In the genomic region with DNA sequence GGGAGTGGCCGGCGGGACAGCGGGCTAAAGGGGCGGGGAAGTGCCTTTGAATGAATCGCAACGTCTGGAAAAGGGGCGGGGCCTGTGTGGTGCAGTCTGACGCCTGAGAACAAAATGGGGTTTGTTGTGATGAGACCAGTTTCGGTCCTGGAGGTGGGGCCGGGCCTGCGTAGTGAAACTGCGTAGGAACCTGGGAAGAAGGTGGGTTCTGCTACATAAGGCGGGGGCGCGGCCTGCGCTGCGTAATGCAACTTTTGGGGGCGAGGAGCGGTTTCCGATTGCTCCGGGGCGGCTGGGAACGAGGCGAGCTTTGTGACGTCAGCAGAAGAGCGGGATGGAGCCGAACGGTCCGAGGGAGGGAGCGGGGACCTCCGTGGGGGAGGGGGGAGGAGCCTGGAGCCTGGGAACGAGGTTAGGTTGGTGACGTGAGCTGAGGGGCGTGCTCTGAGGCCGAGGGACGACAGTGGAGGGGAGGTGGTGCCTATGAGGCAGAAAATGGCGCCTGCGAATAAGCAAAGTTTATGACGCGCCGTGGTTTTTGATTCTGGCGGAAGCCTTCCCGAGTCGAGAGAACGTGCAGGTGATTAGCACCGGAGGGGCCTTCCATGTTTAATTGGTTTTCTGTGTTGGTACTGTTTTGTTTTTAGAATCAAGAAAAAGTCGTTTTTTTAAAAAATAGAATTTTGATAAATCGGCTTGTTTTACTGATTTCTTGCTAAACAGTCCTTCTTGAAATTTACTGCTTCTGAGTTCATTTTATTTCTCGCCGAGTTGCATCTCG, we compare ENCODE assay signal across 8 cellular contexts. TPM values are rescaled to one million over a fixed set of nuclear protein-coding genes. Genes with fewer than 3 reads are reported as not detected.
DNase-seq lines count a peak whose midpoint lies in the region; ATAC-seq and TF ChIP-seq lines count a peak whose summit lies in the region.

No MANE protein-coding gene starts in this region.

- H3K27ac ChIP-seq in CD4-positive, CD25-positive, alpha-beta regulatory T cell (ENCODE audit: insufficient read depth, low read length, poor library complexity, severe bottlenecking): peak overlapping the region; percentile 98
- peak overlapping the region; percentile 82 to 100 (median 98) for H3K27ac ChIP-seq in dorsolateral prefrontal cortex

- H3K9me3 Mint-ChIP-seq in CD4-positive, CD25-positive, alpha-beta regulatory T cell: peaks cover 0 to 1% (median 0%) of the 10 kb centered on the region in 7 donors

- peak; percentile 92 to 96 (median 94) for DNase-seq in CD4-positive, CD25-positive, alpha-beta regulatory T cell
- DNase-seq in NCI-H774 (lab: John Stamatoyannopoulos, UW) (peak; percentile 88), dorsolateral prefrontal cortex (peak; percentile 81 to 96 (median 93)), lower leg skin (ENCODE audit: low spot score in 2 of 2) (peak; percentile 93 to 98)
- peak; percentile 90 to 91 for DNase-seq in activated CD4-positive, alpha-beta T cell treated with anti-CD3 and anti-CD28 coated beads, Interleukin-2, amount 50 U/mL, for 48 hours
- peak; percentile 83 to 96 for DNase-seq in stimulated activated CD4-positive, alpha-beta T cell treated with anti-CD3 and anti-CD28 coated beads, Interleukin-4, amount 100 ng/mL, for 4 hours

- intact Hi-C loops in dorsolateral prefrontal cortex (cut with DNase I): loop anchor here (1.0 to 2.0 kb wide), 2 partner anchors 15 to 16 kb away; a partner anchor contains a TSS
- intact Hi-C loops in lower leg skin (cut with DNase I; ENCODE audit: low total_unique reads): no loop called here

- no peaks in the 10 kb centered on the region for H3K27me3 Mint-ChIP-seq in CD4-positive, CD25-positive, alpha-beta regulatory T cell

- H3K4me3 Mint-ChIP-seq in CD4-positive, CD25-positive, alpha-beta regulatory T cell: peak overlapping the region; percentile 90 to 99 (median 96)

- H3K4me1 Mint-ChIP-seq in CD4-positive, CD25-positive, alpha-beta regulatory T cell: peaks cover 0 to 47% (median 18%) of the 10 kb centered on the region in 4 donors

- WGBS in lower leg skin, 2 donors: 1 to 18% methylated on average over 41 to 51 of the region's 51 CpGs

- peak overlapping the region; percentile 99 to 100 (median 100) for H3K27ac Mint-ChIP-seq in CD4-positive, CD25-positive, alpha-beta regulatory T cell

- TF ChIP-seq POLR2A in lower leg skin (IDR thresholded peaks at IDR 0.05): no peak

- no peaks in the 10 kb centered on the region for H3K9me3 ChIP-seq in CD4-positive, CD25-positive, alpha-beta regulatory T cell (ENCODE audit: control insufficient read depth in 2 of 2, low read length in 2 of 2)

- H3K36me3 Mint-ChIP-seq in CD4-positive, CD25-positive, alpha-beta regulatory T cell: peaks cover 15% of the 10 kb centered on the region

- H3K27me3 ChIP-seq in CD4-positive, CD25-positive, alpha-beta regulatory T cell (ENCODE audit: control insufficient read depth, insufficient read depth, low read length): no peaks in the 10 kb centered on the region
- peaks cover 0 to 33% (median 0%) of the 10 kb centered on the region in 45 donors for H3K27me3 ChIP-seq in dorsolateral prefrontal cortex

- H3K4me3 ChIP-seq in CD4-positive, CD25-positive, alpha-beta regulatory T cell (ENCODE audit: low read depth, low read length): peak overlapping the region; percentile 93
- peak overlapping the region; percentile 40 to 86 (median 72) for H3K4me3 ChIP-seq in dorsolateral prefrontal cortex
- no peak overlapping the region for H3K4me3 ChIP-seq in lower leg skin (ENCODE audit: low read depth, poor library complexity, severe bottlenecking)

- TF ChIP-seq CTCF in dorsolateral prefrontal cortex (IDR thresholded peaks at IDR 0.05 in 54 of 56, conservative IDR thresholded peaks at IDR 0.05 in 2 of 56; ENCODE audit: low read depth in 1 of 56, partially characterized antibody in 56 of 56): peak in 1 of 56 donors; percentile 12
- TF ChIP-seq CTCF in lower leg skin (IDR thresholded peaks at IDR 0.05): no peak

- H3K36me3 ChIP-seq in CD4-positive, CD25-positive, alpha-beta regulatory T cell (ENCODE audit: control insufficient read depth, insufficient read depth, low read length): peaks cover 4% of the 10 kb centered on the region

- ATAC-seq in CD4-positive, CD25-positive, alpha-beta regulatory T cell (ENCODE audit: low read depth in 2 of 2): peak; percentile 89 to 93
- ATAC-seq in GM19438 (IDR thresholded peaks at IDR 0.05; ENCODE audit: low read depth, unreplicated experiment): peak; percentile 78
- ATAC-seq in HG03571 (IDR thresholded peaks at IDR 0.05; ENCODE audit: unreplicated experiment): peak; percentile 75

- peaks cover 19% of the 10 kb centered on the region for H3K4me1 ChIP-seq in CD4-positive, CD25-positive, alpha-beta regulatory T cell (ENCODE audit: control insufficient read depth, insufficient read depth, low read length, poor library complexity, severe bottlenecking)

RNA-seq across cellular contexts. Expression of a gene that starts 0.7 kb away (rescaled TPM):
- total RNA-seq in CD4-positive, CD25-positive, alpha-beta regulatory T cell: 97.3 TPM
- 10 to 100 TPM; 46.0 to 69.2 (median 56.3) TPM for polyA plus RNA-seq in CD4-positive, CD25-positive, alpha-beta regulatory T cell
- total RNA-seq in dorsolateral prefrontal cortex: 100 to 1,000 TPM; 162 to 456 (median 351) TPM
- total RNA-seq in lower leg skin: 10 to 100 TPM; 12.8 to 24.9 (median 18.7) TPM

RNA-seq across cellular contexts. Expression of a gene that starts 15.0 kb away (rescaled TPM):
- total RNA-seq in CD4-positive, CD25-positive, alpha-beta regulatory T cell: 186 TPM
- polyA plus RNA-seq in CD4-positive, CD25-positive, alpha-beta regulatory T cell: 10 to 100 TPM in 1 of 4 donors, 1 to 10 TPM in 3; 3.9 to 10.7 (median 7.2) TPM
- total RNA-seq in dorsolateral prefrontal cortex (100 to 1,000 TPM in 118 of 120 experiments, 10 to 100 TPM in 2; 81.5 to 187 (median 132) TPM), lower leg skin (10 to 100 TPM; 57.7 to 98.0 (median 73.5) TPM)

RNA-seq across cellular contexts. Expression of a gene that starts 39.9 kb away (rescaled TPM):
- 173 TPM for total RNA-seq in CD4-positive, CD25-positive, alpha-beta regulatory T cell
- polyA plus RNA-seq in CD4-positive, CD25-positive, alpha-beta regulatory T cell: 100 to 1,000 TPM; 163 to 210 (median 175) TPM
- 100 to 1,000 TPM; 186 to 279 (median 239) TPM for total RNA-seq in dorsolateral prefrontal cortex
- 100 to 1,000 TPM; 112 to 159 (median 121) TPM for total RNA-seq in lower leg skin
